ENCODE assay signal across 3 cellular contexts in genomic region chr6:27195547-27195946, GRCh38. TPM values are rescaled to one million over a fixed set of nuclear protein-coding genes. Genes with fewer than 3 reads are reported as not detected.
"Had no signal": no experiment of that assay in that cellular context is flagged by ENCODE, and none has a peak within 500 bp of the region (broad histone marks: within the 10 kb centered on the region; RNA-seq: fewer than 3 reads in every experiment).

No MANE protein-coding gene starts in this region.

RNA-seq across cellular contexts. Expression of gene PRSS16, which starts 52.0 kb away (rescaled TPM):
- total RNA-seq: HepG2, HT1080, IMR-90 had no signal
- polyA plus RNA-seq: HepG2 had no signal
